In genomic region chr16:23318639-23319038, GRCh38 we compare ENCODE assay signal across 21 cellular contexts. TPM values are rescaled to one million over a fixed set of nuclear protein-coding genes. Genes with fewer than 3 reads are reported as not detected.
DNase-seq lines count a peak whose midpoint lies in the region; ATAC-seq and TF ChIP-seq lines count a peak whose summit lies in the region.
"Had no signal": no experiment of that assay in that cellular context is flagged by ENCODE, and none has a peak within 500 bp of the region (broad histone marks: within the 10 kb centered on the region; RNA-seq: fewer than 3 reads in every experiment).

No MANE protein-coding gene starts in this region.

- ATAC-seq in lower lobe of right lung: peak; percentile 62 to 71
- ATAC-seq in T-helper 17 cell: no peak
- ATAC-seq: body of pancreas; CD8-positive, alpha-beta T cell; effector memory CD8-positive, alpha-beta T cell had no signal

- no peaks in the 10 kb centered on the region for H3K4me1 Mint-ChIP-seq in T-helper 17 cell

- H3K27me3 ChIP-seq in lower lobe of right lung (ENCODE audit: low read depth): no peaks in the 10 kb centered on the region
- H3K27me3 ChIP-seq: body of pancreas had no signal

- H3K4me1 ChIP-seq in lower lobe of right lung: peaks cover 26% of the 10 kb centered on the region

- H3K9me3 ChIP-seq in lower lobe of right lung: no peaks in the 10 kb centered on the region
- H3K9me3 ChIP-seq in T-helper 17 cell (ENCODE audit: control insufficient read depth, low read length, poor library complexity, severe bottlenecking): no peaks in the 10 kb centered on the region
- H3K9me3 ChIP-seq: body of pancreas had no signal

- H3K36me3 Mint-ChIP-seq in T-helper 17 cell (ENCODE audit: low read depth): no peaks in the 10 kb centered on the region
- H3K36me3 Mint-ChIP-seq: CD8-positive, alpha-beta T cell had no signal

- intact Hi-C loops in lower lobe of right lung (cut with DNase I): no loop called here

- no peak for TF ChIP-seq CTCF in lower lobe of right lung (IDR thresholded peaks at IDR 0.05)

- H3K4me3 Mint-ChIP-seq in T-helper 17 cell: no peak overlapping the region
- H3K4me3 Mint-ChIP-seq: CD8-positive, alpha-beta T cell; effector memory CD8-positive, alpha-beta T cell had no signal

- no peaks in the 10 kb centered on the region for H3K36me3 ChIP-seq in lower lobe of right lung
- H3K36me3 ChIP-seq: WERI-Rb-1 had no signal

- no peaks in the 10 kb centered on the region for H3K27me3 Mint-ChIP-seq in T-helper 17 cell
- H3K27me3 Mint-ChIP-seq: progenitor cell of endocrine pancreas had no signal

- peak; percentile 72 for DNase-seq in DMS153 (lab: John Stamatoyannopoulos, UW)
- DNase-seq in DMS79 treated with DMSO at 0.1 percent for 48 hours (lab: John Stamatoyannopoulos, UW): peak; percentile 77
- peak; percentile 32 for DNase-seq in NCI-H510A (lab: John Stamatoyannopoulos, UW)
- DNase-seq in lower lobe of right lung: peak; percentile 74
- no peak for DNase-seq in occipital lobe (lab: John Stamatoyannopoulos, UW)
- no peak for DNase-seq in T-helper 17 cell
- DNase-seq in COLO829 (ENCODE audit: low spot score): no peak
- DNase-seq: activated CD8-positive, alpha-beta memory T cell treated with anti-CD3 and anti-CD28 coated beads, Interleukin-2, amount 50 U/mL, for 4 hours; body of pancreas; CD8-positive, alpha-beta T cell; effector memory CD8-positive, alpha-beta T cell; EL; NCI-H187; PC-9; stimulated activated naive CD4-positive, alpha-beta T cell; T-helper 2 cell; WERI-Rb-1 had no signal

- H3K27ac Mint-ChIP-seq in T-helper 17 cell: no peak overlapping the region
- H3K27ac Mint-ChIP-seq: activated T-helper 2 cell treated with anti-CD3 and anti-CD28 coated beads, Interferon-gamma antibody, Interleukin-2, Interleukin-4, amounts not matched to agents 10 μg/mL and 5 μg/mL and 100 μg/mL, durations not matched to agents 14 hours and 24 hours and 36 hours; CD8-positive, alpha-beta T cell; effector memory CD8-positive, alpha-beta T cell; progenitor cell of endocrine pancreas had no signal

- no peak overlapping the region for H3K4me3 ChIP-seq in lower lobe of right lung
- H3K4me3 ChIP-seq: body of pancreas, PC-9 had no signal

- H3K27ac ChIP-seq in lower lobe of right lung: peak overlapping the region; percentile 31
- H3K27ac ChIP-seq: body of pancreas, PC-9, WERI-Rb-1 had no signal

RNA-seq across cellular contexts. Expression of gene SCNN1B, which starts 16.5 kb away (rescaled TPM):
- total RNA-seq in lower lobe of right lung: 38.3 TPM
- total RNA-seq in occipital lobe: not detected
- total RNA-seq in T-helper 17 cell: not detected
- total RNA-seq: activated T-helper 2 cell treated with anti-CD3 and anti-CD28 coated beads, Interferon-gamma antibody, Interleukin-2, Interleukin-4, amounts not matched to agents 10 μg/mL and 5 μg/mL and 100 μg/mL, durations not matched to agents 14 hours and 24 hours and 36 hours; CD8-positive, alpha-beta T cell; fibroblast of lung; progenitor cell of endocrine pancreas; skeletal muscle tissue had no signal

Comparison
In these comparisons a context has a peak if more than half of its experiments do, and no peak if none do; other contexts are left out.
1. DNase-seq: peak in DMS153 (single experiment), DMS79 treated with DMSO at 0.1 percent for 48 hours (single experiment), NCI-H510A (single experiment) and lower lobe of right lung (single experiment); none in occipital lobe (single experiment), T-helper 17 cell (0 of 3) and COLO829 (single experiment).
2. RNA of gene SCNN1B, which starts 16.5 kb away (total RNA-seq): 38.3 TPM in lower lobe of right lung (single experiment); not detected in occipital lobe (single experiment) and not detected in T-helper 17 cell; every median in the first group is over 10 times any median in the second.